In the genomic region with DNA sequence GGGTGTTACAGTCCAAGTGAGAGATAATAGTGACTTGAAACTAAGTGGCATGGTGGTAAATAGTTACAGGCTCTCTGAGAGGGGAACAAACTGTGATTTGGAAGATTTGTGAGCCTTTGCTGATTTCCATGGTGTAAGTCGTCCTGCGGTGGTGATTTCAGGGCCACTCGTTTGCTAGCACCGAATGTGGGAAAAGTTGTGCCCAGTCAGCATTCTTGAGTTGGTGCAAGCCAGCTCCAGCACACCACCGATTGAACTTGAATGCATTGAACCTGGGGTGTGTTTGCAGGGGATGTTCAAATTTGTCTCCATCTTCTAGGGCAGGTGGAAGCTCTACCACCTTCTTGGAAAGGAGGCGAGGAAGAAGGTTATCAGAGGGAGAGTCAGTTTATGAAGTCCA, we compare ENCODE assay signal across 1 cellular context.
TF ChIP-seq lines count a peak whose summit lies in the region.

No MANE protein-coding gene starts in this region.

TF ChIP-seq in H1, 55 proteins besides CTCF, POLR2A, EP300 and RAD21:
- TF ChIP-seq CTBP2 (IDR thresholded peaks at IDR 0.05; ENCODE audit: borderline replicate concordance, insufficient read depth, insufficient read length, low read length) (no peak), YY1 (IDR thresholded peaks at IDR 0.05; ENCODE audit: low read depth, low read length) (no peak), SIN3A (conservative IDR thresholded peaks at IDR 0.05 in 1 of 2, IDR thresholded peaks at IDR 0.05 in 1 of 2; ENCODE audit: low read depth in 1 of 2, low read length in 2 of 2) (no peak), CEBPB (IDR thresholded peaks at IDR 0.05; ENCODE audit: low read depth, low read length) (no peak), RXRA (IDR thresholded peaks at IDR 0.05; ENCODE audit: insufficient read depth, low read depth, low read length) (no peak), SUZ12 (IDR thresholded peaks at IDR 0.05; ENCODE audit: low read length) (no peak), MAFK (IDR thresholded peaks at IDR 0.05; ENCODE audit: low read depth, low read length) (peak; percentile 65)
- TF ChIP-seq, protein P1, sequence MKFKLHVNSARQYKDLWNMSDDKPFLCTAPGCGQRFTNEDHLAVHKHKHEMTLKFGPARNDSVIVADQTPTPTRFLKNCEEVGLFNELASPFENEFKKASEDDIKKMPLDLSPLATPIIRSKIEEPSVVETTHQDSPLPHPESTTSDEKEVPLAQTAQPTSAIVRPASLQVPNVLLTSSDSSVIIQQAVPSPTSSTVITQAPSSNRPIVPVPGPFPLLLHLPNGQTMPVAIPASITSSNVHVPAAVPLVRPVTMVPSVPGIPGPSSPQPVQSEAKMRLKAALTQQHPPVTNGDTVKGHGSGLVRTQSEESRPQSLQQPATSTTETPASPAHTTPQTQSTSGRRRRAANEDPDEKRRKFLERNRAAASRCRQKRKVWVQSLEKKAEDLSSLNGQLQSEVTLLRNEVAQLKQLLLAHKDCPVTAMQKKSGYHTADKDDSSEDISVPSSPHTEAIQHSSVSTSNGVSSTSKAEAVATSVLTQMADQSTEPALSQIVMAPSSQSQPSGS (IDR thresholded peaks at IDR 0.05; ENCODE audit: low read length): no peak
